Comparison of ENCODE assay signal across 15 cellular contexts in genomic region chr11:126334665-126335462, GRCh38. TPM values are rescaled to one million over a fixed set of nuclear protein-coding genes. Genes with fewer than 3 reads are reported as not detected.
DNase-seq lines count a peak whose midpoint lies in the region; ATAC-seq and TF ChIP-seq lines count a peak whose summit lies in the region.
"Had no signal": no experiment of that assay in that cellular context is flagged by ENCODE, and none has a peak within 500 bp of the region (broad histone marks: within the 10 kb centered on the region; RNA-seq: fewer than 3 reads in every experiment).

No MANE protein-coding gene starts in this region.

- no peak overlapping the region for H3K4me3 ChIP-seq in Peyer's patch
- H3K4me3 ChIP-seq in epithelial cell of esophagus (ENCODE audit: low read length): no peak overlapping the region
- H3K4me3 ChIP-seq in osteoblast (ENCODE audit: insufficient read depth, low read length): no peak overlapping the region
- H3K4me3 ChIP-seq: colonic mucosa, skin epidermis, thoracic aorta had no signal

- H3K9me3 ChIP-seq in Peyer's patch: no peaks in the 10 kb centered on the region
- no peaks in the 10 kb centered on the region for H3K9me3 ChIP-seq in osteoblast (ENCODE audit: low read depth, low read length)
- H3K9me3 ChIP-seq: colonic mucosa, thoracic aorta had no signal

- no peak overlapping the region for H3K4me2 ChIP-seq in osteoblast (ENCODE audit: insufficient read depth, low read length)

- no peaks in the 10 kb centered on the region for H3K9me3 Mint-ChIP-seq in progenitor cell of endocrine pancreas (ENCODE audit: low read depth)
- H3K9me3 Mint-ChIP-seq: activated naive CD4-positive, alpha-beta T cell treated with anti-CD3 and anti-CD28 coated beads for 36 hours; naive B cell had no signal

- peak; percentile 58 for DNase-seq in Caki2 (ENCODE audit: low read depth)
- peak in 2 of 3 donors; percentile 30 to 34 for DNase-seq in Peyer's patch
- peak; percentile 32 for DNase-seq in epithelial cell of esophagus (ENCODE audit: low read depth)
- peak; percentile 88 for DNase-seq in osteoblast (ENCODE audit: insufficient read length, low spot score, missing footprints)
- DNase-seq in NCI-H1436 treated with DMSO at 0.1 percent for 48 hours (lab: John Stamatoyannopoulos, UW): no peak
- no peak for DNase-seq in medulla oblongata (ENCODE audit: extremely low spot score)
- no peak for DNase-seq in progenitor cell of endocrine pancreas (ENCODE audit: low spot score, unreplicated experiment)
- DNase-seq: activated CD4-positive, alpha-beta T cell treated with anti-CD3 and anti-CD28 coated beads, Interleukin-2, amount 50 U/mL, for 48 hours; activated naive CD4-positive, alpha-beta T cell treated with anti-CD3 and anti-CD28 coated beads for 36 hours; colonic mucosa; MM.1S; naive B cell had no signal

- no peaks in the 10 kb centered on the region for H3K27me3 ChIP-seq in Peyer's patch
- H3K27me3 ChIP-seq in osteoblast (ENCODE audit: insufficient read depth, low read length): no peaks in the 10 kb centered on the region
- H3K27me3 ChIP-seq: colonic mucosa had no signal

- H3K27me3 Mint-ChIP-seq in progenitor cell of endocrine pancreas: no peaks in the 10 kb centered on the region
- H3K27me3 Mint-ChIP-seq: naive B cell had no signal

- H3K4me1 ChIP-seq in Peyer's patch: no peaks in the 10 kb centered on the region
- peaks cover 26% of the 10 kb centered on the region for H3K4me1 ChIP-seq in osteoblast (ENCODE audit: insufficient read depth, low read length)
- H3K4me1 ChIP-seq: colonic mucosa had no signal

- no peak overlapping the region for H3K27ac Mint-ChIP-seq in progenitor cell of endocrine pancreas
- H3K27ac Mint-ChIP-seq: activated naive CD4-positive, alpha-beta T cell treated with anti-CD3 and anti-CD28 coated beads for 36 hours had no signal

- H3K36me3 ChIP-seq in Peyer's patch (no peaks in the 10 kb centered on the region), osteoblast (ENCODE audit: insufficient read depth, low read length) (no peaks in the 10 kb centered on the region)
- H3K36me3 ChIP-seq: colonic mucosa had no signal

- H3K4me1 Mint-ChIP-seq in progenitor cell of endocrine pancreas (ENCODE audit: low read depth): peaks cover 11% of the 10 kb centered on the region

- H2AFZ ChIP-seq in osteoblast (ENCODE audit: low read length): no peak overlapping the region

- TF ChIP-seq CTCF in Peyer's patch (IDR thresholded peaks at IDR 0.05) (no peak), epithelial cell of esophagus (IDR thresholded peaks at IDR 0.05; ENCODE audit: insufficient read depth, low read depth, low read length, missing control alignments) (no peak), osteoblast (IDR thresholded peaks at IDR 0.05; ENCODE audit: extremely low read depth, low read depth, low read length) (no peak), progenitor cell of endocrine pancreas (IDR thresholded peaks at IDR 0.05; ENCODE audit: unreplicated experiment) (no peak)

- no peak overlapping the region for H3K27ac ChIP-seq in Peyer's patch
- H3K27ac ChIP-seq in osteoblast (ENCODE audit: low read depth, low read length): no peak overlapping the region
- H3K27ac ChIP-seq: colonic mucosa, skin epidermis, thoracic aorta had no signal

- peaks cover 3% of the 10 kb centered on the region for H4K20me1 ChIP-seq in osteoblast (ENCODE audit: insufficient read depth, low read length)

- no peak overlapping the region for H3K4me3 Mint-ChIP-seq in progenitor cell of endocrine pancreas (ENCODE audit: low read depth)
- H3K4me3 Mint-ChIP-seq: activated naive CD4-positive, alpha-beta T cell treated with anti-CD3 and anti-CD28 coated beads for 36 hours; naive B cell had no signal

- H3K79me2 ChIP-seq in osteoblast (ENCODE audit: insufficient read depth, low read length): no peaks in the 10 kb centered on the region

- H3K36me3 Mint-ChIP-seq in progenitor cell of endocrine pancreas (ENCODE audit: insufficient read depth): peaks cover 6% of the 10 kb centered on the region

- no peak for TF ChIP-seq POLR2A in Peyer's patch (IDR thresholded peaks at IDR 0.05)

- ATAC-seq in HG03097 (IDR thresholded peaks at IDR 0.05; ENCODE audit: low FRiP score, unreplicated experiment): no peak

- in situ Hi-C loops in Caki2 (cut with HindIII; ENCODE audit: low pct_unique_long_range_greater_than_20kb, low sequenced_read_pairs): no loop called here

RNA-seq across cellular contexts. Expression of gene ST3GAL4, which starts 20.6 kb away (rescaled TPM):
- total RNA-seq in Caki2 (2014; rRNA removed; shearing (Covaris generic); ENCODE audit: low replicate concordance): 44.7 and 54.0 TPM in 2 replicates
- total RNA-seq in Peyer's patch: 10 to 100 TPM in 1 of 4 donors, 1 to 10 TPM in 3; 1.1 to 14.0 (median 8.6) TPM
- total RNA-seq in osteoblast: 11.8 and 13.8 TPM in 2 replicates
- total RNA-seq in progenitor cell of endocrine pancreas: 7.8 and 8.8 TPM in 2 replicates

RNA-seq across cellular contexts. Expression of gene DCPS, which starts 31.0 kb away (rescaled TPM):
- 12.3 and 17.1 TPM in 2 replicates for total RNA-seq in Caki2 (2014; rRNA removed; shearing (Covaris generic); ENCODE audit: low replicate concordance)
- 10 to 100 TPM in 1 of 4 donors, 1 to 10 TPM in 3; 6.7 to 23.9 (median 7.9) TPM for total RNA-seq in Peyer's patch
- 8.3 TPM in 2 replicates for total RNA-seq in osteoblast
- total RNA-seq in progenitor cell of endocrine pancreas: 14.1 and 17.9 TPM in 2 replicates

RNA-seq across cellular contexts. Expression of gene TIRAP, which starts 52.0 kb away (rescaled TPM):
- total RNA-seq in Caki2 (2014; rRNA removed; shearing (Covaris generic); ENCODE audit: low replicate concordance): 1.4 and 2.0 TPM in 2 replicates
- total RNA-seq in Peyer's patch (10 to 100 TPM; 14.9 to 35.8 (median 31.8) TPM), osteoblast (9.8 and 10.6 TPM in 2 replicates), progenitor cell of endocrine pancreas (12.8 and 14.3 TPM in 2 replicates)

Comparison
In these comparisons a context has a peak if more than half of its experiments do, and no peak if none do; other contexts are left out.
1. DNase-seq: peak in Caki2 (single experiment), Peyer's patch (2 of 3), epithelial cell of esophagus (single experiment) and osteoblast (single experiment); none in NCI-H1436 treated with DMSO at 0.1 percent for 48 hours (single experiment), medulla oblongata (single experiment) and progenitor cell of endocrine pancreas (single experiment).